9 cellular contexts compared by ENCODE assay signal in genomic region chr22:18024956-18025720, GRCh38. TPM values are rescaled to one million over a fixed set of nuclear protein-coding genes. Genes with fewer than 3 reads are reported as not detected.
DNase-seq lines count a peak whose midpoint lies in the region; ATAC-seq, FAIRE-seq and TF ChIP-seq lines count a peak whose summit lies in the region.
"Had no signal": no experiment of that assay in that cellular context is flagged by ENCODE, and none has a peak within 500 bp of the region (broad histone marks: within the 10 kb centered on the region; RNA-seq: fewer than 3 reads in every experiment).

No MANE protein-coding gene starts in this region.

- intact Hi-C loops in CD4-positive, alpha-beta memory T cell (cut with micrococcal nuclease) = loop anchor here (2.0 kb wide), 1 partner anchor 52 kb away; the partner anchor contains the start of gene PEX26
- intact Hi-C loops in OCI-LY7 (cut with micrococcal nuclease; ENCODE audit: unreplicated experiment) (loop anchor here (1.0 to 2.0 kb wide), 4 partner anchors 24 to 195 kb away; partner anchors contain the start of gene PEX26), ovary (cut with DNase I) (loop anchor here in 3 of 4 donors (5.0 to 10.0 kb wide), 4 partner anchors 50 to 463 kb away; partner anchors contain the start of genes PEX26 (in 3 of the 3) and SLC25A18 (in 1 of the 3))

- no peak for TF ChIP-seq CTCF in OCI-LY7 (conservative IDR thresholded peaks at IDR 0.05; ENCODE audit: low read length)
- no peak for TF ChIP-seq CTCF in ovary (IDR thresholded peaks at IDR 0.05)
- TF ChIP-seq CTCF in D721Med (IDR thresholded peaks at IDR 0.05; ENCODE audit: insufficient read depth, missing control alignments) = no peak

- 9 to 28% (median 15%) methylated on average over 21 of the region's 21 CpGs for WGBS in ovary, 3 donors

- peaks cover 5 to 19% (median 10%) of the 10 kb centered on the region in 4 donors for H3K4me1 Mint-ChIP-seq in CD4-positive, alpha-beta memory T cell

- H3K79me2 ChIP-seq in OCI-LY7 (ENCODE audit: insufficient read depth, low read depth, low read length) = peaks cover 13% of the 10 kb centered on the region; the same call in 1 of the 2 replicates

- H3K9me2 ChIP-seq in OCI-LY7 (ENCODE audit: insufficient read depth, low read length) = no peaks in the 10 kb centered on the region

- H3K27me3 Mint-ChIP-seq in CD4-positive, alpha-beta memory T cell = peaks cover 22 to 28% of the 10 kb centered on the region in 2 donors

- H3K36me3 ChIP-seq in CD4-positive, alpha-beta memory T cell (ENCODE audit: insufficient read depth, low read length) = no peaks in the 10 kb centered on the region
- H3K36me3 ChIP-seq in OCI-LY7 (ENCODE audit: insufficient read depth, low read length) = peaks cover 7% of the 10 kb centered on the region; the same call in 1 of the 2 replicates
- no peaks in the 10 kb centered on the region for H3K36me3 ChIP-seq in endocrine pancreas (ENCODE audit: control insufficient read depth, insufficient read depth, low read length)
- H3K36me3 ChIP-seq in ovary = no peaks in the 10 kb centered on the region

- DNase-seq in CD4-positive, alpha-beta memory T cell = no peak
- peak; percentile 35 for DNase-seq in OCI-LY7 (ENCODE audit: low spot score)
- DNase-seq in ovary = no peak
- DNase-seq in D721Med (ENCODE audit: insufficient read length, low spot score) = no peak
- no peak for DNase-seq in COLO829 (ENCODE audit: low spot score)

- H3K4me3 Mint-ChIP-seq in CD4-positive, alpha-beta memory T cell = peak overlapping the region in 7 of 8 donors; percentile 77 to 90 (median 86)

- H3K27me3 ChIP-seq in CD4-positive, alpha-beta memory T cell (ENCODE audit: insufficient read depth, low read length) = peaks cover 17% of the 10 kb centered on the region
- no peaks in the 10 kb centered on the region for H3K27me3 ChIP-seq in endocrine pancreas (ENCODE audit: control insufficient read depth, insufficient read depth, low read length)
- no peaks in the 10 kb centered on the region for H3K27me3 ChIP-seq in ovary
- H3K27me3 ChIP-seq: body of pancreas had no signal

- H3K4me3 ChIP-seq in CD4-positive, alpha-beta memory T cell (ENCODE audit: low read length in 2 of 2) = peak overlapping the region in 1 of 2 donors; percentile 40
- H3K4me3 ChIP-seq in OCI-LY7 (ENCODE audit: low read depth, low read length, poor library complexity, severe bottlenecking) (peak overlapping the region; percentile 68), endocrine pancreas (ENCODE audit: control insufficient read depth, insufficient read depth, low read length) (peak overlapping the region; percentile 4), ovary (peak overlapping the region; percentile 59)

- no peak for FAIRE-seq in D721Med (lab: Jason Lieb, UNC)

- peak overlapping the region; percentile 92 for H2AFZ ChIP-seq in OCI-LY7 (ENCODE audit: low read length)

- no peak overlapping the region for H3K9ac ChIP-seq in endocrine pancreas (ENCODE audit: control insufficient read depth, insufficient read depth, low read length)

- H4K20me1 ChIP-seq in OCI-LY7 (ENCODE audit: insufficient read depth, low read length) = no peaks in the 10 kb centered on the region

- H3K4me2 ChIP-seq in OCI-LY7 (ENCODE audit: low read length) = peak overlapping the region; percentile 68

- no peaks in the 10 kb centered on the region for H3K36me3 Mint-ChIP-seq in CD4-positive, alpha-beta memory T cell

- H3K9me3 ChIP-seq in CD4-positive, alpha-beta memory T cell (ENCODE audit: control insufficient read depth in 1 of 2, low read length in 2 of 2) = no peaks in the 10 kb centered on the region
- no peaks in the 10 kb centered on the region for H3K9me3 ChIP-seq in OCI-LY7 (ENCODE audit: low read length)
- H3K9me3 ChIP-seq in endocrine pancreas (ENCODE audit: control insufficient read depth, low read length) = no peaks in the 10 kb centered on the region
- H3K9me3 ChIP-seq in ovary = no peaks in the 10 kb centered on the region
- H3K9me3 ChIP-seq: body of pancreas had no signal

- CTCF ChIA-PET in CD4-positive, alpha-beta memory T cell (lab: Charles Lee; ENCODE audit: partially characterized antibody) = interaction anchor here (0.6 to 4.8 kb wide), 11 partner anchors 24 to 272 kb away, joined by 3 to 54 read pairs (median 3); no protein-coding TSS in a partner anchor
- CTCF ChIA-PET in OCI-LY7 (lab: Charles Lee; ENCODE audit: unreplicated experiment) = interaction anchor here (0.8 to 1.3 kb wide), 3 partner anchors 33 to 44 kb away, joined by 3 read pairs; no protein-coding TSS in a partner anchor

- H3K4me1 ChIP-seq in CD4-positive, alpha-beta memory T cell (ENCODE audit: insufficient read depth, low read length) = peaks cover 15% of the 10 kb centered on the region
- H3K4me1 ChIP-seq in OCI-LY7 (ENCODE audit: insufficient read depth, low read length, poor library complexity, severe bottlenecking) = peaks cover 67% of the 10 kb centered on the region
- H3K4me1 ChIP-seq in endocrine pancreas (ENCODE audit: control insufficient read depth, insufficient read depth, low read length) = no peaks in the 10 kb centered on the region
- peaks cover 6% of the 10 kb centered on the region for H3K4me1 ChIP-seq in ovary (ENCODE audit: insufficient read depth)

- no peak for TF ChIP-seq EP300 in ovary (IDR thresholded peaks at IDR 0.05)

- no peak for TF ChIP-seq POLR2A in ovary (IDR thresholded peaks at IDR 0.05)

- BruUV-seq in OCI-LY7 (replicated peaks; lab: Mats Ljungman, UMichigan) = no TSS peak

- H3K27ac Mint-ChIP-seq in CD4-positive, alpha-beta memory T cell = peak overlapping the region in 1 of 7 donors; percentile 51

- no peak overlapping the region for H3K27ac ChIP-seq in CD4-positive, alpha-beta memory T cell (ENCODE audit: low read depth, low read length)
- H3K27ac ChIP-seq in OCI-LY7 (ENCODE audit: low read depth, low read length, poor library complexity, severe bottlenecking) (peak overlapping the region; percentile 29), ovary (peak overlapping the region in 1 of 2 donors; percentile 2)

- H3K9me3 Mint-ChIP-seq in CD4-positive, alpha-beta memory T cell = no peaks in the 10 kb centered on the region

- ATAC-seq in HG03354 (IDR thresholded peaks at IDR 0.05; ENCODE audit: poor library complexity, severe bottlenecking, unreplicated experiment) (no peak), HG02759 (IDR thresholded peaks at IDR 0.05; ENCODE audit: unreplicated experiment) (no peak)

- POLR2A ChIA-PET in CD4-positive, alpha-beta memory T cell (lab: Charles Lee; ENCODE audit: partially characterized antibody) = interaction anchor here (1.7 kb wide), 1 partner anchor 195 kb away, joined by 6 read pairs; no protein-coding TSS in a partner anchor
- POLR2A ChIA-PET in OCI-LY7 (lab: Charles Lee) = interaction anchor here (0.6 to 2.6 kb wide), 9 partner anchors 10 to 380 kb away, joined by 3 to 10 read pairs (median 4); no protein-coding TSS in a partner anchor

RNA-seq across cellular contexts. Expression of gene MICAL3, which starts 0.8 kb away (rescaled TPM):
- total RNA-seq in CD4-positive, alpha-beta memory T cell = 10 to 100 TPM; 25.9 to 28.9 TPM
- 1 to 10 TPM in 1 of 2 donors, under 1 TPM in 1; 0.97 to 2.9 TPM for polyA plus RNA-seq in CD4-positive, alpha-beta memory T cell
- 80.9 and 93.2 TPM in 2 replicates for total RNA-seq in OCI-LY7 (2014; rRNA removed; shearing (Covaris generic))
- total RNA-seq in OCI-LY7 (2022) (175 and 210 TPM in 2 replicates), ovary (100 to 1,000 TPM in 1 of 7 donors, 10 to 100 TPM in 6; 17.5 to 106 (median 81.6) TPM)
- polyA plus RNA-seq in ovary = 10 to 100 TPM; 24.1 to 31.9 TPM

RNA-seq across cellular contexts. Expression of gene PEX26, which starts 52.7 kb away (rescaled TPM):
- total RNA-seq in CD4-positive, alpha-beta memory T cell = 10 to 100 TPM; 39.1 to 39.6 TPM
- polyA plus RNA-seq in CD4-positive, alpha-beta memory T cell = 1 to 10 TPM; 1.4 to 6.3 TPM
- 17.6 and 22.4 TPM in 2 replicates for total RNA-seq in OCI-LY7 (2014; rRNA removed; shearing (Covaris generic))
- 37.8 and 43.5 TPM in 2 replicates for total RNA-seq in OCI-LY7 (2022)
- 10 to 100 TPM; 13.0 to 33.4 (median 26.3) TPM for total RNA-seq in ovary
- polyA plus RNA-seq in ovary = 10 to 100 TPM; 14.9 to 21.5 TPM
